8 cellular contexts compared by ENCODE assay signal in the genomic region with DNA sequence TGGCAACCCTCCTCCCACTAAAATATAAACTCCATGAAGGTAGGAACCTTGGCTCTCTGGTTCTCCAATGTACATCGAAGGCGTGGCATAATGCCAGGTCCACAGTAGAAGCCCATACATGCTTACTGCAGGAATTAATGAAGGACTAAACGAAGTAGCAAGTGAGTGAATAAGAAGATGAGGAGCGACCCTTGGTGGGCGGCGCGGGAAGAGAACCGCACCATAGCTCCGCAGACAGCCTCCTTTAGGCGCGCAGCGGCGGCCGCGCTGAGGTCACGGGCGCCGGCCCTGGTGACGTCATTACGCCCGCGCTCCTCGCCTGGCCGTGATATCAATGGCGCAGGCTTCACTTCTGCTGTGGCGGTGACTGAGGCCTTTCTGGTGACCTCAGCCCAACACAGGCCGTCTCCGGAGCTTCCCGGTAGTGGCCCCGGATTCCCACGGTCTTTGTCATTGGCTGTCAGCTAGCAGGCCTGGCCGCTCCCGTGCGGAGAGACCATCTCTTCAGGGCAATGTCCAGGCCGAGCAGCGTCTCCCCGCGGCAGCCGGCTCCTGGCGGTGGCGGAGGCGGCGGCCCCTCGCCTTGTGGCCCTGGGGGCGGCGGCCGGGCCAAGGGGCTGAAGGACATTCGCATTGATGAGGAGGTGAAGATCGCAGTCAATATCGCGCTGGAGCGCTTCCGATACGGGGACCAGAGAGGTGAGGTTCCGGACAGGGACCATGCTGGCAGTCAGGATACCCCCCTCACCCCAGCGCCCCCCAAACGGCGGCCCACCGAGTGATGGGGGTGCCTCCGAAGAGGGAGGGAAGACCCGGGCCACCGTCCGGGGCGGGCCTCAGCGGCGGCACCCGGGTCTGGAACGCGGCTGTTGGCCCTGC.
DNase-seq lines count a peak whose midpoint lies in the region; ATAC-seq and TF ChIP-seq lines count a peak whose summit lies in the region.

Gene YTHDC2, plus strand, starts transcription at position 311 of the 879 bp plus-strand sequence. Its CDS starts 202 bp downstream, at position 513.

- DNase-seq in AG09309 (ENCODE audit: low read depth) (peak; percentile 18), NCI-H226 (peak; percentile 87), islet precursor cell (peak; percentile 96)
- DNase-seq in activated CD4-positive, CD25-positive, alpha-beta regulatory T cell treated with anti-CD3 and anti-CD28 coated beads, Interleukin-2, amount 50 U/mL, for 16 hours (ENCODE audit: low read depth, low spot score) = peak; percentile 65
- peak; percentile 77 to 85 for DNase-seq in central memory CD8-positive, alpha-beta T cell (ENCODE audit: low spot score in 2 of 2)
- peak; percentile 68 to 84 for DNase-seq in stimulated activated CD4-positive, alpha-beta T cell treated with anti-CD3 and anti-CD28 coated beads, Interleukin-15, amount 100 ng/mL, for 1 hour (ENCODE audit: low read depth in 1 of 2, low spot score in 1 of 2)

- TF ChIP-seq CTCF in AG09309 (IDR thresholded peaks at IDR 0.05; ENCODE audit: control insufficient read depth, insufficient read depth, low read depth, low read length, missing control alignments) = peak; percentile 22

- peak within 1 kb of the TSS; percentile 91 for H3K4me3 Mint-ChIP-seq in central memory CD8-positive, alpha-beta T cell

- peaks cover 23% of the 10 kb centered on the region for H3K27me3 Mint-ChIP-seq in central memory CD8-positive, alpha-beta T cell

- H3K36me3 Mint-ChIP-seq in central memory CD8-positive, alpha-beta T cell (ENCODE audit: insufficient read depth) = peaks cover 12% of the 10 kb centered on the region

- H3K4me3 ChIP-seq in AG09309 (ENCODE audit: control insufficient read depth, low read depth, low read length) = peak within 1 kb of the TSS; percentile 71

- peak within 1 kb of the TSS; percentile 92 for H3K27ac Mint-ChIP-seq in central memory CD8-positive, alpha-beta T cell (ENCODE audit: low read depth)

- no peaks in the 10 kb centered on the region for H3K9me3 Mint-ChIP-seq in central memory CD8-positive, alpha-beta T cell

- peaks cover 33% of the 10 kb centered on the region for H3K4me1 Mint-ChIP-seq in central memory CD8-positive, alpha-beta T cell

- ATAC-seq in GM18907 (IDR thresholded peaks at IDR 0.05; ENCODE audit: unreplicated experiment) = peak; percentile 99
- peak; percentile 99 for ATAC-seq in HG03159 (IDR thresholded peaks at IDR 0.05; ENCODE audit: unreplicated experiment)
- peak; percentile 96 for ATAC-seq in central memory CD8-positive, alpha-beta T cell (replicated peaks; ENCODE audit: extremely low read depth, poor library complexity, severe bottlenecking)

Comparison
In these comparisons a context has a peak if more than half of its experiments do, and no peak if none do; other contexts are left out.
1. Peak in every context shown above with its lines: DNase-seq, ATAC-seq and H3K4me3 ChIP-seq.
2. DNase-seq: peak in every context shown above with its lines; median percentile 96 in islet precursor cell; 87 in NCI-H226; 81 in central memory CD8-positive, alpha-beta T cell; 76 in stimulated activated CD4-positive, alpha-beta T cell treated with anti-CD3 and anti-CD28 coated beads, Interleukin-15, amount 100 ng/mL, for 1 hour; 65 in activated CD4-positive, CD25-positive, alpha-beta regulatory T cell treated with anti-CD3 and anti-CD28 coated beads, Interleukin-2, amount 50 U/mL, for 16 hours; 18 in AG09309.